9 cellular contexts compared by ENCODE assay signal in the genomic region with DNA sequence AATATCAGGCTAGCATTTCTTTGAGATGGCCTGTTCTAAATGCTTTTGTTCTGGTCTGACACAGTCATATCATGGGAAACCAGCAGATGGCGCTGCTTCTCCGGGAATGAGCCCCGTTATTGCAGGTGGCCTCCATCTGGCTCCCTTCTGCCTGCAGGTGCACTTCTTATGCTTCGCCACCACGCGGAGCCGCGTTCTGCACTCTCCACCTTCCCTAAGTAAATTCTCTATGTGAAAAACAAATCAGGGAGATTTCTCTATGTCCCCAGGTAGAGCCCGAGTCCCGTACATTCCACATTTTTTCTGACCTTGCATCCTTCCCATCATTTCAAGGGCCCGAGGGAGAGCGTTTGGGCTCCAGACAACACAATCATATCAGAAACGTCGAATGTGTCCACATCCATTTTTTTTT. TPM values are rescaled to one million over a fixed set of nuclear protein-coding genes. Genes with fewer than 3 reads are reported as not detected.
DNase-seq lines count a peak whose midpoint lies in the region; ATAC-seq and TF ChIP-seq lines count a peak whose summit lies in the region.
"Had no signal": no experiment of that assay in that cellular context is flagged by ENCODE, and none has a peak within 500 bp of the region (broad histone marks: within the 10 kb centered on the region; RNA-seq: fewer than 3 reads in every experiment).

No MANE protein-coding gene starts in this region.

- H3K27ac Mint-ChIP-seq in CD8-positive, alpha-beta memory T cell, result peak overlapping the region in 1 of 8 donors; percentile 24
- H3K27ac Mint-ChIP-seq: activated naive CD4-positive, alpha-beta T cell treated with anti-CD3 and anti-CD28 coated beads, Interleukin-2, amount 50 U/mL, for 24 hours had no signal

- TF ChIP-seq CTCF in lower lobe of right lung (IDR thresholded peaks at IDR 0.05), result peak; percentile 89

- DNase-seq in CD8-positive, alpha-beta memory T cell, result peak; percentile 63 to 87 (median 66)
- peak; percentile 93 for DNase-seq in NCI-H748 (lab: John Stamatoyannopoulos, UW; ENCODE audit: unreplicated experiment)
- peak; percentile 82 for DNase-seq in activated CD4-positive, alpha-beta T cell treated with anti-CD3 and anti-CD28 coated beads, Interleukin-2, amount 50 U/mL, for 1 hour
- DNase-seq in dermis microvascular lymphatic vessel endothelial cell (ENCODE audit: low read depth in 2 of 2), result peak; percentile 75 to 87
- peak; percentile 88 for DNase-seq in lower lobe of right lung
- DNase-seq in stimulated activated CD8-positive, alpha-beta memory T cell treated with anti-CD3 and anti-CD28 coated beads, Interleukin-12 subunit alpha, Interleukin-12 subunit beta, amount 100 ng/mL, for 4 hours (ENCODE audit: low read depth), result peak; percentile 51

- H3K9me3 ChIP-seq in CD8-positive, alpha-beta memory T cell (ENCODE audit: low read length), result no peaks in the 10 kb centered on the region
- H3K9me3 ChIP-seq in lower lobe of right lung, result no peaks in the 10 kb centered on the region

- H3K4me3 ChIP-seq in CD8-positive, alpha-beta memory T cell (ENCODE audit: low read length), result no peak overlapping the region
- H3K4me3 ChIP-seq in lower lobe of right lung, result no peak overlapping the region

- H3K27ac ChIP-seq in CD8-positive, alpha-beta memory T cell (ENCODE audit: low read depth, low read length), result no peak overlapping the region
- H3K27ac ChIP-seq in lower lobe of right lung, result no peak overlapping the region

- CTCF ChIA-PET in CD8-positive, alpha-beta memory T cell (lab: Charles Lee), result interaction anchor here (1.0 to 4.1 kb wide), 3 partner anchors 14 to 432 kb away, joined by 3 to 16 read pairs (median 3); no protein-coding TSS in a partner anchor

- peaks cover 8% of the 10 kb centered on the region for H3K4me1 ChIP-seq in CD8-positive, alpha-beta memory T cell (ENCODE audit: insufficient read depth, low read length)
- no peaks in the 10 kb centered on the region for H3K4me1 ChIP-seq in lower lobe of right lung

- no peaks in the 10 kb centered on the region for H3K9me3 Mint-ChIP-seq in CD8-positive, alpha-beta memory T cell
- H3K9me3 Mint-ChIP-seq: activated naive CD4-positive, alpha-beta T cell treated with anti-CD3 and anti-CD28 coated beads, Interleukin-2, amount 50 U/mL, for 24 hours had no signal

- peak; percentile 72 for ATAC-seq in GM19455 (IDR thresholded peaks at IDR 0.05; ENCODE audit: unreplicated experiment)
- ATAC-seq in HG03565 (IDR thresholded peaks at IDR 0.05; ENCODE audit: unreplicated experiment), result peak; percentile 90
- ATAC-seq in lower lobe of right lung, result peak; percentile 92 to 94

- POLR2A ChIA-PET in CD8-positive, alpha-beta memory T cell (lab: Charles Lee), result no interaction called here

- intact Hi-C loops in lower lobe of right lung (cut with DNase I), result no loop called here

- H3K4me3 Mint-ChIP-seq in CD8-positive, alpha-beta memory T cell, result no peak overlapping the region
- H3K4me3 Mint-ChIP-seq: activated naive CD4-positive, alpha-beta T cell treated with anti-CD3 and anti-CD28 coated beads, Interleukin-2, amount 50 U/mL, for 24 hours had no signal

- H3K4me1 Mint-ChIP-seq in CD8-positive, alpha-beta memory T cell, result peaks cover 4 to 6% (median 6%) of the 10 kb centered on the region in 3 donors

- no peaks in the 10 kb centered on the region for H3K36me3 ChIP-seq in CD8-positive, alpha-beta memory T cell (ENCODE audit: insufficient read depth, low read length)
- H3K36me3 ChIP-seq in lower lobe of right lung, result no peaks in the 10 kb centered on the region

- H3K36me3 Mint-ChIP-seq in CD8-positive, alpha-beta memory T cell, result no peaks in the 10 kb centered on the region
- H3K36me3 Mint-ChIP-seq: activated naive CD4-positive, alpha-beta T cell treated with anti-CD3 and anti-CD28 coated beads, Interleukin-2, amount 50 U/mL, for 24 hours had no signal

- peaks cover 8 to 14% of the 10 kb centered on the region in 2 donors for H3K27me3 Mint-ChIP-seq in CD8-positive, alpha-beta memory T cell

- H3K27me3 ChIP-seq in CD8-positive, alpha-beta memory T cell (ENCODE audit: insufficient read depth, low read length, poor library complexity, severe bottlenecking), result no peaks in the 10 kb centered on the region
- H3K27me3 ChIP-seq in lower lobe of right lung (ENCODE audit: low read depth), result no peaks in the 10 kb centered on the region

RNA-seq across cellular contexts. Expression of a gene that starts 26.2 kb away (rescaled TPM):
- 10 to 100 TPM; 52.9 to 54.6 TPM for total RNA-seq in CD8-positive, alpha-beta memory T cell
- polyA plus RNA-seq in CD8-positive, alpha-beta memory T cell, result 72.9 TPM
- 31.6 and 41.7 TPM in 2 replicates for total RNA-seq in dermis microvascular lymphatic vessel endothelial cell
- total RNA-seq in lower lobe of right lung, result 23.7 TPM

RNA-seq across cellular contexts. Expression of a gene that starts 44.6 kb away (rescaled TPM):
- total RNA-seq in CD8-positive, alpha-beta memory T cell, result 10 to 100 TPM; 37.6 to 39.7 TPM
- polyA plus RNA-seq in CD8-positive, alpha-beta memory T cell, result 4.3 TPM
- total RNA-seq in dermis microvascular lymphatic vessel endothelial cell (9.7 and 17.1 TPM in 2 replicates), lower lobe of right lung (22.4 TPM)
